Comparison of ENCODE assay signal across 8 cellular contexts in genomic region chr12:56206373-56207166, GRCh38. TPM values are rescaled to one million over a fixed set of nuclear protein-coding genes. Genes with fewer than 3 reads are reported as not detected.
DNase-seq lines count a peak whose midpoint lies in the region; ATAC-seq and TF ChIP-seq lines count a peak whose summit lies in the region.

No MANE protein-coding gene starts in this region.

- H3K4me2 ChIP-seq in OCI-LY1 (ENCODE audit: low read length): peak overlapping the region; percentile 69; the same call in 1 of the 2 replicates

- intact Hi-C loops in A673 (cut with micrococcal nuclease; ENCODE audit: unreplicated experiment): no loop called here
- intact Hi-C loops in ascending aorta (cut with DNase I): loop anchor here (2.0 kb wide), 1 partner anchor 14 kb away; the partner anchor contains the start of gene RNF41

- H3K36me3 ChIP-seq in A673 (ENCODE audit: insufficient read depth, low read length, poor library complexity, severe bottlenecking) (peaks cover 44% of the 10 kb centered on the region), OCI-LY1 (ENCODE audit: insufficient read depth, low read length) (peaks cover 53% of the 10 kb centered on the region), ascending aorta (peaks cover 59 to 73% of the 10 kb centered on the region in 2 donors)

- H3K9ac ChIP-seq in OCI-LY1 (ENCODE audit: low read length): peak overlapping the region; percentile 66; the same call in 1 of the 2 replicates

- H3K4me1 ChIP-seq in A673 (ENCODE audit: insufficient read depth, low read length, poor library complexity, severe bottlenecking): peaks cover 5% of the 10 kb centered on the region
- H3K4me1 ChIP-seq in OCI-LY1 (ENCODE audit: insufficient read depth, low read length, severe bottlenecking): peaks cover 58% of the 10 kb centered on the region
- peaks cover 0 to 2% of the 10 kb centered on the region in 2 donors for H3K4me1 ChIP-seq in ascending aorta

- no peaks in the 10 kb centered on the region for H3K9me2 ChIP-seq in OCI-LY1 (ENCODE audit: low read depth, low read length)

- peak; percentile 72 for TF ChIP-seq CTCF in A673 (conservative IDR thresholded peaks at IDR 0.05; ENCODE audit: low read depth, low read length)
- peak; percentile 86 for TF ChIP-seq CTCF in OCI-LY1 (IDR thresholded peaks at IDR 0.05; ENCODE audit: low read length)
- TF ChIP-seq CTCF in ascending aorta (IDR thresholded peaks at IDR 0.05): peak; percentile 45 to 57 (median 52)
- TF ChIP-seq CTCF in mesothelial cell of epicardium (IDR thresholded peaks at IDR 0.05; ENCODE audit: unreplicated experiment): no peak

- peaks cover 18% of the 10 kb centered on the region for H3K4me1 Mint-ChIP-seq in stimulated activated memory B cell treated with anti-CD40 and anti-IgM and Interleukin-4, amounts not matched to agents 10 μg/mL and 1 μg/mL and 100 μg/mL, for 72 hours
- H3K4me1 Mint-ChIP-seq in mesothelial cell of epicardium: no peaks in the 10 kb centered on the region

- DNase-seq in A673 (ENCODE audit: low spot score) (peak; percentile 56), GM03348 (ENCODE audit: low spot score) (peak; percentile 42), ascending aorta (ENCODE audit: low spot score in 2 of 2) (peak in 1 of 2 donors; percentile 76), iPS-NIHi7 (ENCODE audit: extremely low spot score) (peak; percentile 84), mesothelial cell of epicardium (ENCODE audit: low spot score in 2 of 2, unreplicated experiment in 2 of 2) (no peak)

- H3K9me3 Mint-ChIP-seq in stimulated activated memory B cell treated with anti-CD40 and anti-IgM and Interleukin-4, amounts not matched to agents 10 μg/mL and 1 μg/mL and 100 μg/mL, for 72 hours: no peaks in the 10 kb centered on the region
- no peaks in the 10 kb centered on the region for H3K9me3 Mint-ChIP-seq in mesothelial cell of epicardium

- H3K27me3 ChIP-seq in A673 (replicated peaks; ENCODE audit: insufficient read depth, low read depth, low read length, poor library complexity): no peaks in the 10 kb centered on the region
- H3K27me3 ChIP-seq in OCI-LY1 (ENCODE audit: insufficient read depth, low read length): no peaks in the 10 kb centered on the region
- no peaks in the 10 kb centered on the region for H3K27me3 ChIP-seq in ascending aorta

- no peaks in the 10 kb centered on the region for H3F3A ChIP-seq in OCI-LY1 (ENCODE audit: insufficient read depth, low read length)

- peak overlapping the region; percentile 62 for H3K27ac Mint-ChIP-seq in stimulated activated memory B cell treated with anti-CD40 and anti-IgM and Interleukin-4, amounts not matched to agents 10 μg/mL and 1 μg/mL and 100 μg/mL, for 72 hours
- H3K27ac Mint-ChIP-seq in mesothelial cell of epicardium: no peak overlapping the region

- no peak overlapping the region for H3K4me3 ChIP-seq in A673 (ENCODE audit: low read depth, low read length, poor library complexity, severe bottlenecking)
- peak overlapping the region; percentile 45 for H3K4me3 ChIP-seq in OCI-LY1 (ENCODE audit: low read depth, low read length, poor library complexity, severe bottlenecking)
- no peak overlapping the region for H3K4me3 ChIP-seq in ascending aorta

- ATAC-seq in stimulated activated memory B cell treated with anti-CD40 and anti-IgM and Interleukin-4, amounts not matched to agents 10 μg/mL and 1 μg/mL and 100 μg/mL, for 72 hours: peak; percentile 62
- no peak for ATAC-seq in GM21526 (IDR thresholded peaks at IDR 0.05; ENCODE audit: low FRiP score, unreplicated experiment)

- H3K4me3 Mint-ChIP-seq in stimulated activated memory B cell treated with anti-CD40 and anti-IgM and Interleukin-4, amounts not matched to agents 10 μg/mL and 1 μg/mL and 100 μg/mL, for 72 hours: no peak overlapping the region
- no peak overlapping the region for H3K4me3 Mint-ChIP-seq in mesothelial cell of epicardium

- no peaks in the 10 kb centered on the region for H3K9me3 ChIP-seq in A673 (ENCODE audit: low read depth, low read length, poor library complexity, severe bottlenecking)
- no peaks in the 10 kb centered on the region for H3K9me3 ChIP-seq in OCI-LY1 (ENCODE audit: low read length)
- no peaks in the 10 kb centered on the region for H3K9me3 ChIP-seq in ascending aorta

- no peaks in the 10 kb centered on the region for H3K79me2 ChIP-seq in OCI-LY1 (ENCODE audit: insufficient read depth, low read length)

- H3K27ac ChIP-seq in A673 (ENCODE audit: low read depth, low read length, poor library complexity, severe bottlenecking) (no peak overlapping the region), OCI-LY1 (ENCODE audit: low read depth, low read length, poor library complexity, severe bottlenecking) (peak overlapping the region; percentile 99), ascending aorta (peak overlapping the region; percentile 4 to 38)

- H4K20me1 ChIP-seq in OCI-LY1 (ENCODE audit: insufficient read depth, low read length): no peaks in the 10 kb centered on the region

- BruUV-seq in A673 (replicated peaks; lab: Mats Ljungman, UMichigan): no TSS peak

- CTCF ChIA-PET in A673 (lab: Charles Lee): interaction anchor here (0.6 to 2.8 kb wide), 4 partner anchors 15 to 258 kb away, joined by 3 to 17 read pairs (median 8); partner anchors contain the start of genes RNF41 and SMARCC2

- H3K36me3 Mint-ChIP-seq in stimulated activated memory B cell treated with anti-CD40 and anti-IgM and Interleukin-4, amounts not matched to agents 10 μg/mL and 1 μg/mL and 100 μg/mL, for 72 hours: peaks cover 42% of the 10 kb centered on the region
- H3K36me3 Mint-ChIP-seq in mesothelial cell of epicardium: peaks cover 33% of the 10 kb centered on the region

- POLR2A ChIA-PET in A673 (lab: Charles Lee; ENCODE audit: low non-redundant PET): interaction anchor here (0.6 kb wide), 1 partner anchor 15 kb away, joined by 3 read pairs; the partner anchor contains the start of gene RNF41

- H2AFZ ChIP-seq in OCI-LY1 (ENCODE audit: low read length): no peak overlapping the region

- no peaks in the 10 kb centered on the region for H3K27me3 Mint-ChIP-seq in stimulated activated memory B cell treated with anti-CD40 and anti-IgM and Interleukin-4, amounts not matched to agents 10 μg/mL and 1 μg/mL and 100 μg/mL, for 72 hours
- no peaks in the 10 kb centered on the region for H3K27me3 Mint-ChIP-seq in mesothelial cell of epicardium (ENCODE audit: low read depth)

RNA-seq across cellular contexts. Expression of gene RNF41, which starts 15.2 kb away (rescaled TPM):
- total RNA-seq in A673 (2021) (48.1 and 49.5 TPM in 2 replicates), ascending aorta (50.3 TPM), mesothelial cell of epicardium (47.1 to 49.6 TPM (median 48.1 TPM) in 3 replicates)

RNA-seq across cellular contexts. Expression of gene SMARCC2, which starts 17.3 kb away (rescaled TPM):
- total RNA-seq in A673 (2021): 133 and 140 TPM in 2 replicates
- 53.9 TPM for total RNA-seq in ascending aorta
- 158 to 177 TPM (median 171 TPM) in 3 replicates for total RNA-seq in mesothelial cell of epicardium

RNA-seq across cellular contexts. Expression of gene NABP2, which starts 17.6 kb away (rescaled TPM):
- total RNA-seq in A673 (2021) (67.5 and 73.2 TPM in 2 replicates), ascending aorta (2.8 TPM), mesothelial cell of epicardium (23.5 to 24.4 TPM (median 23.7 TPM) in 3 replicates)

RNA-seq across cellular contexts. Expression of gene SLC39A5, which starts 23.3 kb away (rescaled TPM):
- total RNA-seq in A673 (2021) (0.85 TPM in 1 of 2 replicates, not detected in the other), ascending aorta (not detected), mesothelial cell of epicardium (0.76 to 1.3 TPM (median 1.1 TPM) in 3 replicates)

RNA-seq across cellular contexts. Expression of gene MYL6, which starts 48.4 kb away (rescaled TPM):
- total RNA-seq in A673 (2021) (690 and 789 TPM in 2 replicates), ascending aorta (1,476 TPM), mesothelial cell of epicardium (800 to 830 TPM (median 827 TPM) in 3 replicates)

Comparison
In these comparisons a context has a peak if more than half of its experiments do, and no peak if none do; other contexts are left out.
1. DNase-seq: peak in A673 (single experiment), GM03348 (single experiment) and iPS-NIHi7 (single experiment); none in mesothelial cell of epicardium (0 of 2).